ENCODE assay signal across 32 cellular contexts in the genomic region with DNA sequence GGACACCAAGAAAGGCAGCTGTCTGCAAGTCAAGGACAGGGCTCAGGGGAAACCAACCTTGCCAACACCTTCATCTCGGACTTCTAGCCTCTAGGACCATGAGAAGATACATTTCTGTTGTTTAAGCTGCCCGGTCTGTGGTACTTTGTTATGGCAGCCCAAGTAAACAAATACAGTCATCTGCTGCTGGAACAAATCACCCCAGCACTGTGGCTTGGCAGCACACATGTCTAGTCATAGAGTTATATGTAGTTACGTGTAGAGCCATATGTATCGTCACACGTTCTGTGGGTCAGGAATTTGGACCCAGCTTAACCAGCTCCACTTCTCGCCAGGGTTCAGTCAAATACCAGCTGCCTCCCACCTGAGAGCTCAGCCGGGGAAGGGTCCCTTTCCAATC. TPM values are rescaled to one million over a fixed set of nuclear protein-coding genes. Genes with fewer than 3 reads are reported as not detected.
DNase-seq lines count a peak whose midpoint lies in the region; ATAC-seq, FAIRE-seq and TF ChIP-seq lines count a peak whose summit lies in the region.
"Had no signal": no experiment of that assay in that cellular context is flagged by ENCODE, and none has a peak within 500 bp of the region (broad histone marks: within the 10 kb centered on the region; RNA-seq: fewer than 3 reads in every experiment).

No MANE protein-coding gene starts in this region.

- H3K79me2 ChIP-seq in neural progenitor cell (ENCODE audit: low read depth), result peaks cover 19% of the 10 kb centered on the region

- no peak overlapping the region for H3K27ac ChIP-seq in neural progenitor cell
- H3K27ac ChIP-seq: adrenal gland, brain microvascular endothelial cell, epithelial cell of prostate had no signal

- no peak for FAIRE-seq in GM12892 (lab: Jason Lieb, UNC)
- FAIRE-seq: colon had no signal

- H3K4me1 ChIP-seq in Caco-2 (peaks cover 12% of the 10 kb centered on the region), neural progenitor cell (peaks cover 16% of the 10 kb centered on the region)

- H3K27me3 Mint-ChIP-seq in Caco-2 (ENCODE audit: insufficient read depth, unreplicated experiment), result no peaks in the 10 kb centered on the region
- H3K27me3 Mint-ChIP-seq in neural progenitor cell (ENCODE audit: insufficient read depth, low read depth), result peaks cover 8% of the 10 kb centered on the region
- H3K27me3 Mint-ChIP-seq: activated CD8-positive, alpha-beta memory T cell treated with anti-CD3 and anti-CD28 coated beads, Interleukin-2, amount 10 ng/mL, durations not matched to agents 7 days and 5 days had no signal

- no peak overlapping the region for H3K27ac Mint-ChIP-seq in Caco-2 (ENCODE audit: unreplicated experiment)
- H3K27ac Mint-ChIP-seq in neural progenitor cell, result no peak overlapping the region
- H3K27ac Mint-ChIP-seq: activated CD8-positive, alpha-beta memory T cell treated with anti-CD3 and anti-CD28 coated beads, Interleukin-2, amount 10 ng/mL, durations not matched to agents 7 days and 5 days; activated naive CD4-positive, alpha-beta T cell treated with anti-CD3 and anti-CD28 coated beads for 36 hours; activated T-cell treated with anti-CD3 and anti-CD28 coated beads, Interleukin-2, amount 50 U/mL, for 72 hours had no signal

- no peak for ATAC-seq in HG02840 (IDR thresholded peaks at IDR 0.05; ENCODE audit: low FRiP score, unreplicated experiment)
- ATAC-seq: activated CD8-positive, alpha-beta memory T cell treated with anti-CD3 and anti-CD28 coated beads, Interleukin-2, amount 10 ng/mL, durations not matched to agents 7 days and 5 days; activated T-cell treated with anti-CD3 and anti-CD28 coated beads, Interleukin-2, amount 50 U/mL, for 72 hours; gastrocnemius medialis; left lobe of liver had no signal

- no peak overlapping the region for H3K4me3 ChIP-seq in Caco-2 (ENCODE audit: low read depth, low read length)
- no peak overlapping the region for H3K4me3 ChIP-seq in MG63
- H3K4me3 ChIP-seq in neural progenitor cell, result no peak overlapping the region
- H3K4me3 ChIP-seq: adrenal gland, gastrocnemius medialis, smooth muscle cell, upper lobe of left lung had no signal

- TF ChIP-seq CTCF in Caco-2 (IDR thresholded peaks at IDR 0.05; ENCODE audit: insufficient read depth in 1 of 2, low read depth in 1 of 2, low read length in 1 of 2, severe bottlenecking in 1 of 2, unreplicated experiment in 1 of 2) (no peak), neural progenitor cell (IDR thresholded peaks at IDR 0.05) (no peak)

- H3K4me2 ChIP-seq in neural progenitor cell, result no peak overlapping the region
- H3K4me2 ChIP-seq: smooth muscle cell had no signal

- H3K36me3 ChIP-seq in Caco-2 (ENCODE audit: control insufficient read depth, insufficient read depth, low read length) (no peaks in the 10 kb centered on the region), MG63 (no peaks in the 10 kb centered on the region), neural progenitor cell (no peaks in the 10 kb centered on the region)
- H3K36me3 ChIP-seq: adrenal gland, brain microvascular endothelial cell, gastrocnemius medialis, upper lobe of left lung had no signal

- no peak overlapping the region for H3K9ac ChIP-seq in neural progenitor cell

- CTCF ChIA-PET in Caco-2 (lab: Charles Lee), result no interaction called here

- H3F3A ChIP-seq in neural progenitor cell (ENCODE audit: low read depth), result peaks cover 12% of the 10 kb centered on the region

- DNase-seq in Caco-2 (no peak), MG63 (peak; percentile 54), fibroblast of gingiva (ENCODE audit: low read depth) (peak; percentile 43), neural progenitor cell (ENCODE audit: low spot score) (no peak), GM12892 (ENCODE audit: insufficient read length) (no peak), NCI-H510A (lab: John Stamatoyannopoulos, UW) (no peak)
- DNase-seq: activated CD4-positive, alpha-beta T cell treated with anti-CD3 and anti-CD28 coated beads, Interleukin-2, amount 50 U/mL, for 1 hour; activated naive CD4-positive, alpha-beta T cell treated with anti-CD3 and anti-CD28 coated beads for 36 hours; activated T-cell treated with anti-CD3 and anti-CD28 coated beads, Interleukin-2, amount 50 U/mL, for 72 hours; C1 segment of cervical spinal cord; DMS79; effector CD4-positive, alpha-beta T cell; gastrocnemius medialis; GF-D8; hippocampal formation; NCI-H1048; NCI-H187 treated with DMSO at 0.1 percent for 48 hours; NCI-H526 treated with DMSO at 0.1 percent for 48 hours; Right ventricle myocardium superior; T1000; upper lobe of left lung had no signal

- intact Hi-C loops in Caco-2 (cut with micrococcal nuclease; ENCODE audit: unreplicated experiment), result no loop called here

- H3K9me3 ChIP-seq in Caco-2, result no peaks in the 10 kb centered on the region
- no peaks in the 10 kb centered on the region for H3K9me3 ChIP-seq in MG63
- H3K9me3 ChIP-seq in neural progenitor cell (ENCODE audit: low read depth), result no peaks in the 10 kb centered on the region
- H3K9me3 ChIP-seq: adrenal gland, gastrocnemius medialis, upper lobe of left lung had no signal

- POLR2A ChIA-PET in Caco-2 (lab: Charles Lee), result interaction anchor here (0.6 kb wide), 1 partner anchor 42 kb away, joined by 3 read pairs; no protein-coding TSS in a partner anchor

- BruUV-seq in Caco-2 (replicated peaks; lab: Mats Ljungman, UMichigan), result no TSS peak

- peaks cover 13% of the 10 kb centered on the region for H4K20me1 ChIP-seq in neural progenitor cell (ENCODE audit: low read depth)

- H3K4me1 Mint-ChIP-seq in Caco-2 (ENCODE audit: low read depth, unreplicated experiment) (peaks cover 9% of the 10 kb centered on the region), neural progenitor cell (peaks cover 17% of the 10 kb centered on the region)

- peaks cover 6% of the 10 kb centered on the region for H3K36me3 Mint-ChIP-seq in Caco-2 (ENCODE audit: insufficient read depth, unreplicated experiment)
- H3K36me3 Mint-ChIP-seq in neural progenitor cell, result no peaks in the 10 kb centered on the region
- H3K36me3 Mint-ChIP-seq: activated CD8-positive, alpha-beta memory T cell treated with anti-CD3 and anti-CD28 coated beads, Interleukin-2, amount 10 ng/mL, durations not matched to agents 7 days and 5 days had no signal

- H2AFZ ChIP-seq in neural progenitor cell (replicated peaks), result no peak overlapping the region

- TF ChIP-seq POLR2A in GM12892 (IDR thresholded peaks at IDR 0.05; ENCODE audit: low read depth, low read length), result no peak

- H3K4me3 Mint-ChIP-seq in Caco-2 (ENCODE audit: unreplicated experiment), result peak overlapping the region; percentile 44
- H3K4me3 Mint-ChIP-seq in neural progenitor cell, result peak overlapping the region; percentile 20
- H3K4me3 Mint-ChIP-seq: activated CD8-positive, alpha-beta memory T cell treated with anti-CD3 and anti-CD28 coated beads, Interleukin-2, amount 10 ng/mL, durations not matched to agents 7 days and 5 days had no signal

- H3K27me3 ChIP-seq in Caco-2 (replicated peaks; ENCODE audit: control insufficient read depth, insufficient read depth, low read length), result no peaks in the 10 kb centered on the region
- no peaks in the 10 kb centered on the region for H3K27me3 ChIP-seq in MG63
- H3K27me3 ChIP-seq in neural progenitor cell, result no peaks in the 10 kb centered on the region
- H3K27me3 ChIP-seq: adrenal gland, brain microvascular endothelial cell, gastrocnemius medialis, upper lobe of left lung had no signal

- H3K9me3 Mint-ChIP-seq in Caco-2 (ENCODE audit: unreplicated experiment), result no peaks in the 10 kb centered on the region
- no peaks in the 10 kb centered on the region for H3K9me3 Mint-ChIP-seq in neural progenitor cell
- H3K9me3 Mint-ChIP-seq: activated naive CD4-positive, alpha-beta T cell treated with anti-CD3 and anti-CD28 coated beads for 36 hours; activated T-cell treated with anti-CD3 and anti-CD28 coated beads, Interleukin-2, amount 50 U/mL, for 72 hours had no signal

RNA-seq across cellular contexts. Expression of a gene that starts 2.5 kb away (rescaled TPM):
- total RNA-seq in Caco-2 (2022) (not detected in 2 replicates), neural progenitor cell (ENCODE audit: low replicate concordance) (not detected in 2 replicates)
- total RNA-seq in MG63 (2014; rRNA removed; shearing (Covaris generic); ENCODE audit: low replicate concordance), result not detected in 2 replicates
- polyA plus RNA-seq in GM12892 (2012; ENCODE audit: missing spikeins), result not detected
- total RNA-seq: activated CD8-positive, alpha-beta memory T cell treated with anti-CD3 and anti-CD28 coated beads, Interleukin-2, amount 10 ng/mL, durations not matched to agents 7 days and 5 days; activated naive CD4-positive, alpha-beta T cell treated with anti-CD3 and anti-CD28 coated beads for 36 hours; activated T-cell treated with anti-CD3 and anti-CD28 coated beads, Interleukin-2, amount 50 U/mL, for 72 hours; adrenal gland; gastrocnemius medialis; left lobe of liver; osteoblast; renal cortical epithelial cell; Right ventricle myocardium superior; smooth muscle cell; subcutaneous adipose tissue; upper lobe of left lung had no signal
- polyA plus RNA-seq: adrenal gland, smooth muscle cell had no signal

RNA-seq across cellular contexts. Expression of a gene that starts 2.7 kb away (rescaled TPM):
- total RNA-seq in Caco-2 (2022) (57.5 and 63.3 TPM in 2 replicates), neural progenitor cell (ENCODE audit: low replicate concordance) (38.9 and 40.2 TPM in 2 replicates)
- 6.4 and 8.1 TPM in 2 replicates for total RNA-seq in MG63 (2014; rRNA removed; shearing (Covaris generic); ENCODE audit: low replicate concordance)
- polyA plus RNA-seq in GM12892 (2012; ENCODE audit: missing spikeins), result 65.2 TPM

Comparison
In these comparisons a context has a peak if more than half of its experiments do, and no peak if none do; other contexts are left out.
1. DNase-seq: peak in MG63 (single experiment) and fibroblast of gingiva (single experiment); none in Caco-2 (0 of 2), neural progenitor cell (single experiment), GM12892 (single experiment) and NCI-H510A (single experiment).